In genomic region chr11:35404397-35404775, GRCh38 we compare ENCODE assay signal across 9 cellular contexts. TPM values are rescaled to one million over a fixed set of nuclear protein-coding genes. Genes with fewer than 3 reads are reported as not detected.
DNase-seq lines count a peak whose midpoint lies in the region; ATAC-seq, FAIRE-seq and TF ChIP-seq lines count a peak whose summit lies in the region.
"Had no signal": no experiment of that assay in that cellular context is flagged by ENCODE, and none has a peak within 500 bp of the region (broad histone marks: within the 10 kb centered on the region; RNA-seq: fewer than 3 reads in every experiment).

No MANE protein-coding gene starts in this region.

- no peak for FAIRE-seq in small intestine (lab: Jason Lieb, UNC)

- CTCF ChIA-PET in MCF 10A (lab: Yijun Ruan, JAX): interaction anchor here (0.6 to 1.9 kb wide), 12 partner anchors 8 to 1204 kb away, joined by 3 to 6 read pairs (median 3); partner anchors contain the start of gene SLC1A2

- DNase-seq in MCF 10A (ENCODE audit: unreplicated experiment) (peak; percentile 50), breast epithelium (ENCODE audit: low spot score in 2 of 2) (no peak), NCI-H748 (lab: John Stamatoyannopoulos, UW; ENCODE audit: unreplicated experiment) (peak; percentile 65), fibroblast of lung (ENCODE audit: low read depth in 2 of 2) (peak; percentile 20 to 45), small intestine (peak; percentile 47)

- H2AFZ ChIP-seq in fibroblast of lung (ENCODE audit: low read length): no peak overlapping the region

- 34 to 48% (median 46%) methylated on average over 7 of the region's 7 CpGs for WGBS in small intestine, 3 donors

- H3K4me3 ChIP-seq in breast epithelium (no peak overlapping the region), fibroblast of lung (replicated peaks in 1 of 4; ENCODE audit: control extremely low read depth in 1 of 4, insufficient read depth in 1 of 4, low read depth in 3 of 4, low read length in 4 of 4) (no peak overlapping the region), small intestine (ENCODE audit: low read depth in 1 of 2, low read length in 2 of 2) (no peak overlapping the region)

- ATAC-seq in HG03354 (IDR thresholded peaks at IDR 0.05; ENCODE audit: poor library complexity, severe bottlenecking, unreplicated experiment): no peak
- no peak for ATAC-seq in GM18868 (IDR thresholded peaks at IDR 0.05; ENCODE audit: unreplicated experiment)
- no peak for ATAC-seq in GM21576 (IDR thresholded peaks at IDR 0.05; ENCODE audit: unreplicated experiment)

- TF ChIP-seq CTCF in MCF 10A (IDR thresholded peaks at IDR 0.05; ENCODE audit: unreplicated experiment): peak; percentile 51
- no peak for TF ChIP-seq CTCF in breast epithelium (IDR thresholded peaks at IDR 0.05)
- peak; percentile 54 to 58 for TF ChIP-seq CTCF in fibroblast of lung (conservative IDR thresholded peaks at IDR 0.05 in 1 of 2, IDR thresholded peaks at IDR 0.05 in 1 of 2; ENCODE audit: low read depth in 1 of 2, low read length in 2 of 2)

- H3K4me2 ChIP-seq in fibroblast of lung (ENCODE audit: extremely low read depth, insufficient read depth, low read length): no peak overlapping the region

- no peaks in the 10 kb centered on the region for H3K36me3 ChIP-seq in breast epithelium
- H3K36me3 ChIP-seq in fibroblast of lung (ENCODE audit: control insufficient read depth, insufficient read depth, low read length): no peaks in the 10 kb centered on the region
- H3K36me3 ChIP-seq in small intestine (ENCODE audit: control insufficient read depth in 2 of 2, insufficient read depth in 2 of 2, low read length in 2 of 2): no peaks in the 10 kb centered on the region

- no peak overlapping the region for H3K27ac Mint-ChIP-seq in MCF 10A (ENCODE audit: low read depth, unreplicated experiment)
- H3K27ac Mint-ChIP-seq: activated naive CD8-positive, alpha-beta T cell had no signal

- no peak overlapping the region for H3K27ac ChIP-seq in breast epithelium
- no peak overlapping the region for H3K27ac ChIP-seq in fibroblast of lung (ENCODE audit: insufficient read depth, low read length)
- no peak overlapping the region for H3K27ac ChIP-seq in small intestine (ENCODE audit: low read depth in 1 of 2, low read length in 1 of 2)

- H3K4me1 ChIP-seq in breast epithelium: no peaks in the 10 kb centered on the region
- H3K4me1 ChIP-seq in fibroblast of lung (ENCODE audit: control insufficient read depth, extremely low read depth, insufficient read depth, low read length): no peaks in the 10 kb centered on the region
- peaks cover 0 to 2% of the 10 kb centered on the region in 2 donors for H3K4me1 ChIP-seq in small intestine (ENCODE audit: control insufficient read depth in 2 of 2, insufficient read depth in 1 of 2, low read depth in 1 of 2, low read length in 1 of 2)

- intact Hi-C loops in MCF 10A (cut with micrococcal nuclease): no loop called here
- intact Hi-C loops in breast epithelium (cut with DNase I; ENCODE audit: low total_unique reads): no loop called here

- no peak overlapping the region for H3K4me3 Mint-ChIP-seq in MCF 10A (ENCODE audit: unreplicated experiment)
- H3K4me3 Mint-ChIP-seq: activated naive CD8-positive, alpha-beta T cell had no signal

- BruUV-seq in MCF 10A (replicated peaks; lab: Mats Ljungman, UMichigan): no TSS peak

- TF ChIP-seq POLR2A in breast epithelium (IDR thresholded peaks at IDR 0.05): no peak

- no peaks in the 10 kb centered on the region for H3K9me3 Mint-ChIP-seq in MCF 10A (ENCODE audit: unreplicated experiment)

- H3K9me3 ChIP-seq in breast epithelium (no peaks in the 10 kb centered on the region), fibroblast of lung (ENCODE audit: control insufficient read depth, insufficient read depth, low read depth, low read length) (no peaks in the 10 kb centered on the region), small intestine (ENCODE audit: control insufficient read depth, low read depth) (no peaks in the 10 kb centered on the region)

- H3K27me3 ChIP-seq in breast epithelium (no peaks in the 10 kb centered on the region), fibroblast of lung (ENCODE audit: control insufficient read depth, insufficient read depth, low read length) (no peaks in the 10 kb centered on the region), small intestine (ENCODE audit: control insufficient read depth in 2 of 2, insufficient read depth in 2 of 2, low read length in 2 of 2) (no peaks in the 10 kb centered on the region)

- no peaks in the 10 kb centered on the region for H3K27me3 Mint-ChIP-seq in MCF 10A (ENCODE audit: insufficient read depth, unreplicated experiment)

- POLR2A ChIA-PET in MCF 10A (lab: Yijun Ruan, JAX): no interaction called here

- H4K20me1 ChIP-seq in fibroblast of lung (ENCODE audit: control insufficient read depth, extremely low read depth, insufficient read depth, low read length): no peaks in the 10 kb centered on the region

- H3K9ac ChIP-seq in fibroblast of lung (ENCODE audit: insufficient read depth, low read length): no peak overlapping the region

- H3K36me3 Mint-ChIP-seq in MCF 10A (ENCODE audit: insufficient read depth, unreplicated experiment): no peaks in the 10 kb centered on the region
- H3K36me3 Mint-ChIP-seq: activated naive CD8-positive, alpha-beta T cell had no signal

- H3K79me2 ChIP-seq in fibroblast of lung (ENCODE audit: control insufficient read depth, insufficient read depth, low read length): no peaks in the 10 kb centered on the region

- H3K4me1 Mint-ChIP-seq in MCF 10A (ENCODE audit: insufficient read depth, unreplicated experiment): no peaks in the 10 kb centered on the region

RNA-seq across cellular contexts. Expression of gene SLC1A2, which starts 15.0 kb away (rescaled TPM):
- not detected in 2 replicates for total RNA-seq in MCF 10A (2022)
- 10 to 100 TPM in 2 of 3 donors, under 1 TPM in 1; 0.32 to 23.7 (median 10.5) TPM for total RNA-seq in breast epithelium
- total RNA-seq in fibroblast of lung: 2.1 and 7.6 TPM in 2 replicates
- 1.2 and 1.3 TPM in 2 replicates for polyA plus RNA-seq in fibroblast of lung
- 0.77 and 0.89 TPM in 2 replicates for polyA plus RNA-seq in fibroblast of lung (2012)
- polyA minus RNA-seq in fibroblast of lung (ENCODE audit: low replicate concordance): 3.7 and 24.9 TPM in 2 replicates
- under 1 TPM in 1 of 3 donors, not detected in 2; 0.18 TPM for polyA plus RNA-seq in small intestine

Comparison
In these comparisons a context has a peak if more than half of its experiments do, and no peak if none do; other contexts are left out.
1. DNase-seq: peak in MCF 10A (single experiment), NCI-H748 (single experiment), fibroblast of lung (2 of 2) and small intestine (single experiment); none in breast epithelium (0 of 2).
2. CTCF ChIP-seq: peak in MCF 10A (single experiment) and fibroblast of lung (2 of 2); none in breast epithelium (0 of 3).